In the genomic region with DNA sequence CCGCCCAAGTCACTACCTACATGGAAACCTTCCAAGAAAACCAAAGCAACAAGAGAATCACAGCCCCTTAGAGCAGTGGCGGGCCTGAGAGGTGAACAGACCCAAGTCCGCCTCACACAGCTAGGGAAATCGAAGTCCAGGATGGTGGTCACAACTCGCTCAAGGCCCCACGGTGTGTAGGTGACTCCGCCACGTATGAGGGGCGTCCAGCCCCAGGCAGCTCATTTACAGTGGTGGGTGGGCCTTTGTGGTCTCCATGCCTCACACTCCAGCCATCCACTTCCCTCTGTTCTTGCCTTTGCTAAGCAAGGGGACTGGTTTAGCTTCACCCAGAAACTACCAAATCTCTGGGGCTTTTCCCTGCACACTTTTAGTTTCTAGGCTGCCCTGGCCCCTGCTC, we compare ENCODE assay signal across 21 cellular contexts.
"Had no signal": no experiment of that assay in that cellular context is flagged by ENCODE, and none has a peak within 500 bp of the region (broad histone marks: within the 10 kb centered on the region; RNA-seq: fewer than 3 reads in every experiment).

No MANE protein-coding gene starts in this region.

- FAIRE-seq: pancreas had no signal

- H3K4me1 ChIP-seq: pancreas had no signal

- H3K9me3 ChIP-seq: breast epithelium, esophagus muscularis mucosa, gastrocnemius medialis, pancreas, psoas muscle, right atrium auricular region, thyroid gland had no signal

- DNase-seq: activated CD4-positive, alpha-beta T cell treated with anti-CD3 and anti-CD28 coated beads for 1 hour; activated CD4-positive, alpha-beta T cell treated with anti-CD3 and anti-CD28 coated beads, Interleukin-2, amount 50 U/mL, for 1 hour; activated naive CD4-positive, alpha-beta T cell; activated T-cell treated with anti-CD3 and anti-CD28 coated beads, Interleukin-2, amount 50 U/mL, for 1 hour; amniotic stem cell; gastrocnemius medialis; hippocampal formation; left ventricle myocardium superior; mammary epithelial cell; midbrain; natural killer cell; stimulated activated CD4-positive, alpha-beta T cell treated with anti-CD3 and anti-CD28 coated beads, Interleukin-1b, Interleukin-23, amount 100 ng/mL, for 48 hours; substantia nigra; T-helper 9 cell; thyroid gland had no signal

- H3K27me3 ChIP-seq: thyroid gland had no signal

- H3K4me3 ChIP-seq: breast epithelium, coronary artery, esophagus muscularis mucosa, gastrocnemius medialis, pancreas, psoas muscle, right atrium auricular region, thyroid gland had no signal

- H3K36me3 ChIP-seq: breast epithelium, esophagus muscularis mucosa, gastrocnemius medialis, pancreas, right atrium auricular region, thyroid gland had no signal

- H3K27ac ChIP-seq: breast epithelium, coronary artery, esophagus muscularis mucosa, gastrocnemius medialis, pancreas, psoas muscle, right atrium auricular region, thyroid gland had no signal

- ATAC-seq: gastrocnemius medialis, left ventricle myocardium superior, natural killer cell, pancreas, psoas muscle had no signal
